8 cellular contexts compared by ENCODE assay signal in the genomic region with DNA sequence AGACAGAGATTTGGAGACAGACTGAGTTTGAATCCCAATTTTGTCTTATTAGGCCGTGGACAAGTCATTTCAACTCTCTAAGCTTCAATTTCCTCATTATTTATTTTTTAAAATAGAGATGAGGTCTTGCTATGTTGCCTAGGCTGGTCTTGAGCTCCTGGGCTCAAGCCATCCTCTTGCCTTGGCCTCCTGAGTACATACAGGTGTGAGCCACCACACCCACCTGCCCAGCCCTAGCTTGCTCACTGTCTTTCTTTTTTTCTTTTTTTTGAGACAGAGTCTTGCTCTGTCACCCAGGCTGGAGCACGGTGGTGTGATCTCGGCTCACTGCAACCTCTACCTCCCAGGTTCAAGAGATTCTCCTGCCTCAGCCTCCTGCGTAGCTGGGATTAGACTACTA. TPM values are rescaled to one million over a fixed set of nuclear protein-coding genes. Genes with fewer than 3 reads are reported as not detected.
DNase-seq lines count a peak whose midpoint lies in the region; ATAC-seq, FAIRE-seq and TF ChIP-seq lines count a peak whose summit lies in the region.
"Not testable (repeated sequence)": the region's sequence is repeated elsewhere in the genome, so short reads cannot be mapped to it uniquely, and the experiment has no call there.

No MANE protein-coding gene starts in this region.

- not testable (repeated sequence) for H2AFZ ChIP-seq in keratinocyte (ENCODE audit: control insufficient read depth, low read length)

- dilution Hi-C loops in keratinocyte (cut with MboI; ENCODE audit: extremely low pct_ligation_motif_present, low sequenced_read_pairs), result not testable (repeated sequence)

- not testable (repeated sequence) for H3K9me3 Mint-ChIP-seq in CD8-positive, alpha-beta memory T cell; activated CD4-positive, alpha-beta memory T cell treated with anti-CD3 and anti-CD28 coated beads for 36 hours; activated naive CD4-positive, alpha-beta T cell treated with anti-CD3 and anti-CD28 coated beads, Interleukin-2, amount 10 ng/mL, durations not matched to agents 7 days and 5 days; effector memory CD8-positive, alpha-beta T cell; progenitor cell of endocrine pancreas (ENCODE audit: low read depth); stimulated activated naive CD8-positive, alpha-beta T cell treated with anti-CD3 and anti-CD28 coated beads, Interleukin-15, amount 100 ng/mL, for 72 hours

- peak overlapping the region; percentile 65 for H3K4me2 ChIP-seq in keratinocyte (ENCODE audit: control insufficient read depth, extremely low read depth, insufficient read depth, low read depth, low read length)

- peak overlapping the region; percentile 1 to 82 (median 67) for H3K4me3 Mint-ChIP-seq in CD8-positive, alpha-beta memory T cell
- H3K4me3 Mint-ChIP-seq in activated CD4-positive, alpha-beta memory T cell treated with anti-CD3 and anti-CD28 coated beads for 36 hours, result peak overlapping the region; percentile 42
- not testable (repeated sequence) for H3K4me3 Mint-ChIP-seq in activated naive CD4-positive, alpha-beta T cell treated with anti-CD3 and anti-CD28 coated beads, Interleukin-2, amount 10 ng/mL, durations not matched to agents 7 days and 5 days; progenitor cell of endocrine pancreas (ENCODE audit: low read depth)
- H3K4me3 Mint-ChIP-seq in effector memory CD8-positive, alpha-beta T cell, result peak overlapping the region; percentile 60 to 68
- H3K4me3 Mint-ChIP-seq in stimulated activated naive CD8-positive, alpha-beta T cell treated with anti-CD3 and anti-CD28 coated beads, Interleukin-15, amount 100 ng/mL, for 72 hours, result peak overlapping the region; percentile 40 to 45

- peak overlapping the region; percentile 89 to 99 (median 96) for H3K27ac Mint-ChIP-seq in CD8-positive, alpha-beta memory T cell
- H3K27ac Mint-ChIP-seq in activated CD4-positive, alpha-beta memory T cell treated with anti-CD3 and anti-CD28 coated beads for 36 hours, result peak overlapping the region; percentile 91
- H3K27ac Mint-ChIP-seq in activated naive CD4-positive, alpha-beta T cell treated with anti-CD3 and anti-CD28 coated beads, Interleukin-2, amount 10 ng/mL, durations not matched to agents 7 days and 5 days, result peak overlapping the region; percentile 95
- peak overlapping the region; percentile 90 to 96 for H3K27ac Mint-ChIP-seq in effector memory CD8-positive, alpha-beta T cell
- peak overlapping the region; percentile 67 for H3K27ac Mint-ChIP-seq in progenitor cell of endocrine pancreas
- peak overlapping the region; percentile 72 to 82 for H3K27ac Mint-ChIP-seq in stimulated activated naive CD8-positive, alpha-beta T cell treated with anti-CD3 and anti-CD28 coated beads, Interleukin-15, amount 100 ng/mL, for 72 hours

- intact Hi-C loops in activated CD4-positive, alpha-beta memory T cell treated with anti-CD3 and anti-CD28 coated beads for 36 hours (cut with micrococcal nuclease), result loop anchor here (1.0 to 2.0 kb wide), 5 partner anchors 9 to 57 kb away; no protein-coding TSS in a partner anchor

- H3K9me1 ChIP-seq in keratinocyte (ENCODE audit: control insufficient read depth, extremely low read depth, insufficient read depth, low read length), result not testable (repeated sequence)

- POLR2A ChIA-PET in CD8-positive, alpha-beta memory T cell (lab: Charles Lee), result interaction anchor here (0.5 to 2.9 kb wide), 9 partner anchors 9 to 181 kb away, joined by 3 to 18 read pairs (median 4); no protein-coding TSS in a partner anchor
- POLR2A ChIA-PET in activated CD4-positive, alpha-beta memory T cell treated with anti-CD3 and anti-CD28 coated beads for 36 hours (lab: Charles Lee), result interaction anchor here (0.8 to 2.8 kb wide), 7 partner anchors 9 to 57 kb away, joined by 3 to 17 read pairs (median 8); a partner anchor contains a TSS

- H3K9me3 ChIP-seq in CD8-positive, alpha-beta memory T cell (ENCODE audit: low read length); RWPE2 (ENCODE audit: severe bottlenecking); keratinocyte (ENCODE audit: control insufficient read depth, low read depth, low read length): not testable (repeated sequence)

- not testable (repeated sequence) for H3K36me3 ChIP-seq in CD8-positive, alpha-beta memory T cell (ENCODE audit: insufficient read depth, low read length); RWPE2 (ENCODE audit: low read depth); keratinocyte (ENCODE audit: control insufficient read depth in 2 of 2, extremely low read depth in 1 of 2, insufficient read depth in 2 of 2, low read length in 2 of 2)

- FAIRE-seq in keratinocyte (lab: Jason Lieb, UNC), result not testable (repeated sequence)

- not testable (repeated sequence) for H3K27me3 ChIP-seq in CD8-positive, alpha-beta memory T cell (ENCODE audit: insufficient read depth, low read length, poor library complexity, severe bottlenecking); RWPE2 (ENCODE audit: insufficient read depth, poor library complexity, severe bottlenecking); keratinocyte (ENCODE audit: control insufficient read depth, extremely low read depth, insufficient read depth, low read length)

- H3K27me3 Mint-ChIP-seq in CD8-positive, alpha-beta memory T cell; activated CD4-positive, alpha-beta memory T cell treated with anti-CD3 and anti-CD28 coated beads for 36 hours; activated naive CD4-positive, alpha-beta T cell treated with anti-CD3 and anti-CD28 coated beads, Interleukin-2, amount 10 ng/mL, durations not matched to agents 7 days and 5 days; effector memory CD8-positive, alpha-beta T cell; progenitor cell of endocrine pancreas; stimulated activated naive CD8-positive, alpha-beta T cell treated with anti-CD3 and anti-CD28 coated beads, Interleukin-15, amount 100 ng/mL, for 72 hours: not testable (repeated sequence)

- DNase-seq in CD8-positive, alpha-beta memory T cell, result peak in 1 of 5 donors; percentile 60
- not testable (repeated sequence) for DNase-seq in RWPE2 (ENCODE audit: low spot score); activated naive CD4-positive, alpha-beta T cell treated with anti-CD3 and anti-CD28 coated beads, Interleukin-2, amount 10 ng/mL, durations not matched to agents 7 days and 5 days; effector memory CD8-positive, alpha-beta T cell; progenitor cell of endocrine pancreas (ENCODE audit: low spot score, unreplicated experiment); stimulated activated naive CD8-positive, alpha-beta T cell treated with anti-CD3 and anti-CD28 coated beads, Interleukin-15, amount 100 ng/mL, for 72 hours
- peak; percentile 52 for DNase-seq in activated CD4-positive, alpha-beta memory T cell treated with anti-CD3 and anti-CD28 coated beads for 36 hours
- peak; percentile 67 for DNase-seq in keratinocyte (ENCODE audit: low read depth, low spot score)

- CTCF ChIA-PET in CD8-positive, alpha-beta memory T cell (lab: Charles Lee), result interaction anchor here (0.7 to 5.2 kb wide), 8 partner anchors 12 to 53 kb away, joined by 3 to 20 read pairs (median 7); no protein-coding TSS in a partner anchor
- CTCF ChIA-PET in activated CD4-positive, alpha-beta memory T cell treated with anti-CD3 and anti-CD28 coated beads for 36 hours (lab: Charles Lee), result interaction anchor here (0.7 to 2.8 kb wide), 7 partner anchors 10 to 53 kb away, joined by 3 to 17 read pairs (median 6); no protein-coding TSS in a partner anchor
- CTCF ChIA-PET in activated naive CD4-positive, alpha-beta T cell treated with anti-CD3 and anti-CD28 coated beads, Interleukin-2, amount 10 ng/mL, durations not matched to agents 7 days and 5 days (lab: Charles Lee), result interaction anchor here (1.0 to 1.3 kb wide), 7 partner anchors 9 to 53 kb away, joined by 3 to 7 read pairs (median 4); no protein-coding TSS in a partner anchor

- H4K20me1 ChIP-seq in keratinocyte (ENCODE audit: control insufficient read depth, extremely low read depth, insufficient read depth, low read length), result not testable (repeated sequence)

- peak; percentile 62 for ATAC-seq in RWPE2 (ENCODE audit: low read depth)
- ATAC-seq in effector memory CD8-positive, alpha-beta T cell (replicated peaks), result peak; percentile 54
- ATAC-seq in stimulated activated naive CD8-positive, alpha-beta T cell treated with anti-CD3 and anti-CD28 coated beads, Interleukin-15, amount 100 ng/mL, for 72 hours, result peak; percentile 43

- peaks cover 73% of the 10 kb centered on the region for H3K4me1 ChIP-seq in CD8-positive, alpha-beta memory T cell (ENCODE audit: insufficient read depth, low read length)
- peaks cover 67% of the 10 kb centered on the region for H3K4me1 ChIP-seq in RWPE2 (ENCODE audit: insufficient read depth, poor library complexity, severe bottlenecking)
- peaks cover 52% of the 10 kb centered on the region for H3K4me1 ChIP-seq in keratinocyte (ENCODE audit: control insufficient read depth, extremely low read depth, insufficient read depth, low read length)

- H3K27ac ChIP-seq in CD8-positive, alpha-beta memory T cell (ENCODE audit: low read depth, low read length), result peak overlapping the region; percentile 49
- peak overlapping the region; percentile 97 for H3K27ac ChIP-seq in RWPE2 (ENCODE audit: poor library complexity, severe bottlenecking)
- H3K27ac ChIP-seq in keratinocyte (ENCODE audit: control insufficient read depth, insufficient read depth, low read length), result peak overlapping the region; percentile 92

- H3K4me3 ChIP-seq in CD8-positive, alpha-beta memory T cell (ENCODE audit: low read length); RWPE2 (ENCODE audit: severe bottlenecking); keratinocyte (ENCODE audit: control insufficient read depth in 2 of 3, extremely low read depth in 1 of 3, insufficient read depth in 2 of 3, low read depth in 1 of 3, low read length in 3 of 3): not testable (repeated sequence)

- H3K36me3 Mint-ChIP-seq in CD8-positive, alpha-beta memory T cell, result peaks cover 4 to 22% (median 6%) of the 10 kb centered on the region in 3 donors
- not testable (repeated sequence) for H3K36me3 Mint-ChIP-seq in activated CD4-positive, alpha-beta memory T cell treated with anti-CD3 and anti-CD28 coated beads for 36 hours; effector memory CD8-positive, alpha-beta T cell (ENCODE audit: insufficient read depth); progenitor cell of endocrine pancreas (ENCODE audit: insufficient read depth)
- H3K36me3 Mint-ChIP-seq in activated naive CD4-positive, alpha-beta T cell treated with anti-CD3 and anti-CD28 coated beads, Interleukin-2, amount 10 ng/mL, durations not matched to agents 7 days and 5 days, result peaks cover 30% of the 10 kb centered on the region

- peak overlapping the region; percentile 64 for H3K9ac ChIP-seq in keratinocyte (ENCODE audit: control insufficient read depth, extremely low read depth, insufficient read depth, low read length)

- peaks cover 73 to 95% (median 84%) of the 10 kb centered on the region in 3 donors for H3K4me1 Mint-ChIP-seq in CD8-positive, alpha-beta memory T cell
- peaks cover 75% of the 10 kb centered on the region for H3K4me1 Mint-ChIP-seq in activated CD4-positive, alpha-beta memory T cell treated with anti-CD3 and anti-CD28 coated beads for 36 hours (ENCODE audit: low read depth)
- peaks cover 83% of the 10 kb centered on the region for H3K4me1 Mint-ChIP-seq in activated naive CD4-positive, alpha-beta T cell treated with anti-CD3 and anti-CD28 coated beads, Interleukin-2, amount 10 ng/mL, durations not matched to agents 7 days and 5 days
- peaks cover 52 to 77% of the 10 kb centered on the region in 2 donors for H3K4me1 Mint-ChIP-seq in effector memory CD8-positive, alpha-beta T cell (ENCODE audit: low read depth in 2 of 2)
- H3K4me1 Mint-ChIP-seq in progenitor cell of endocrine pancreas (ENCODE audit: low read depth), result not testable (repeated sequence)
- H3K4me1 Mint-ChIP-seq in stimulated activated naive CD8-positive, alpha-beta T cell treated with anti-CD3 and anti-CD28 coated beads, Interleukin-15, amount 100 ng/mL, for 72 hours, result peaks cover 90% of the 10 kb centered on the region

- not testable (repeated sequence) for TF ChIP-seq CTCF in RWPE2 (IDR thresholded peaks at IDR 0.05; ENCODE audit: poor library complexity, severe bottlenecking); keratinocyte (optimal IDR thresholded peaks at IDR 0.05 in 1 of 3, IDR thresholded peaks at IDR 0.05 in 1 of 3, conservative IDR thresholded peaks at IDR 0.05 in 1 of 3; ENCODE audit: extremely low read depth in 1 of 3, insufficient read depth in 2 of 3, low read length in 3 of 3); progenitor cell of endocrine pancreas (IDR thresholded peaks at IDR 0.05; ENCODE audit: unreplicated experiment)

- peaks cover 11% of the 10 kb centered on the region for H3K79me2 ChIP-seq in keratinocyte (ENCODE audit: control insufficient read depth, insufficient read depth, low read length)

RNA-seq across cellular contexts. Expression of a gene that starts 45.2 kb away (rescaled TPM):
- 10 to 100 TPM; 43.1 to 45.1 TPM for total RNA-seq in CD8-positive, alpha-beta memory T cell
- polyA plus RNA-seq in CD8-positive, alpha-beta memory T cell, result 163 TPM
- 10 to 100 TPM; 35.7 to 37.3 TPM for total RNA-seq in activated CD4-positive, alpha-beta memory T cell treated with anti-CD3 and anti-CD28 coated beads for 36 hours
- 14.7 to 25.4 TPM (median 24.8 TPM) in 3 replicates for polyA plus RNA-seq in keratinocyte
- 19.5 TPM for polyA plus RNA-seq in keratinocyte (2011; ENCODE audit: low read depth)
- polyA plus RNA-seq in keratinocyte (2011; cell fraction: cytosol; rRNA removed), result 23.4 and 33.3 TPM in 2 replicates
- polyA plus RNA-seq in keratinocyte (2011; cell fraction: nucleus; rRNA removed), result 12.7 and 15.9 TPM in 2 replicates
- polyA plus RNA-seq in keratinocyte (2012; ENCODE audit: low replicate concordance), result 23.1 and 23.3 TPM in 2 replicates
- polyA minus RNA-seq in keratinocyte, result 13.8 to 26.5 TPM (median 17.4 TPM) in 3 replicates
- 16.9 TPM for polyA minus RNA-seq in keratinocyte (2011; cell fraction: cytosol; rRNA and poly(A)+ RNA removed)
- polyA minus RNA-seq in keratinocyte (2011; cell fraction: nucleus; rRNA and poly(A)+ RNA removed), result 7.9 and 15.7 TPM in 2 replicates
- 38.4 and 53.2 TPM in 2 replicates for total RNA-seq in progenitor cell of endocrine pancreas

RNA-seq across cellular contexts. Expression of a gene that starts 55.9 kb away (rescaled TPM):
- 10 to 100 TPM; 91.1 to 94.2 TPM for total RNA-seq in CD8-positive, alpha-beta memory T cell
- polyA plus RNA-seq in CD8-positive, alpha-beta memory T cell, result 40.2 TPM
- total RNA-seq in activated CD4-positive, alpha-beta memory T cell treated with anti-CD3 and anti-CD28 coated beads for 36 hours, result 10 to 100 TPM; 94.0 to 98.6 TPM
- polyA plus RNA-seq in keratinocyte, result 29.6 to 68.4 TPM (median 56.6 TPM) in 3 replicates
- 81.7 TPM for polyA plus RNA-seq in keratinocyte (2011; ENCODE audit: low read depth)
- polyA plus RNA-seq in keratinocyte (2011; cell fraction: cytosol; rRNA removed), result 34.4 and 60.1 TPM in 2 replicates
- 36.2 and 54.4 TPM in 2 replicates for polyA plus RNA-seq in keratinocyte (2011; cell fraction: nucleus; rRNA removed)
- 60.1 and 72.2 TPM in 2 replicates for polyA plus RNA-seq in keratinocyte (2012; ENCODE audit: low replicate concordance)
- polyA minus RNA-seq in keratinocyte, result 7.3 to 42.1 TPM (median 13.0 TPM) in 3 replicates
- 79.6 TPM for polyA minus RNA-seq in keratinocyte (2011; cell fraction: cytosol; rRNA and poly(A)+ RNA removed)
- 14.2 and 31.7 TPM in 2 replicates for polyA minus RNA-seq in keratinocyte (2011; cell fraction: nucleus; rRNA and poly(A)+ RNA removed)
- total RNA-seq in progenitor cell of endocrine pancreas, result 47.8 and 48.6 TPM in 2 replicates
